8 cellular contexts compared by ENCODE assay signal in the genomic region with DNA sequence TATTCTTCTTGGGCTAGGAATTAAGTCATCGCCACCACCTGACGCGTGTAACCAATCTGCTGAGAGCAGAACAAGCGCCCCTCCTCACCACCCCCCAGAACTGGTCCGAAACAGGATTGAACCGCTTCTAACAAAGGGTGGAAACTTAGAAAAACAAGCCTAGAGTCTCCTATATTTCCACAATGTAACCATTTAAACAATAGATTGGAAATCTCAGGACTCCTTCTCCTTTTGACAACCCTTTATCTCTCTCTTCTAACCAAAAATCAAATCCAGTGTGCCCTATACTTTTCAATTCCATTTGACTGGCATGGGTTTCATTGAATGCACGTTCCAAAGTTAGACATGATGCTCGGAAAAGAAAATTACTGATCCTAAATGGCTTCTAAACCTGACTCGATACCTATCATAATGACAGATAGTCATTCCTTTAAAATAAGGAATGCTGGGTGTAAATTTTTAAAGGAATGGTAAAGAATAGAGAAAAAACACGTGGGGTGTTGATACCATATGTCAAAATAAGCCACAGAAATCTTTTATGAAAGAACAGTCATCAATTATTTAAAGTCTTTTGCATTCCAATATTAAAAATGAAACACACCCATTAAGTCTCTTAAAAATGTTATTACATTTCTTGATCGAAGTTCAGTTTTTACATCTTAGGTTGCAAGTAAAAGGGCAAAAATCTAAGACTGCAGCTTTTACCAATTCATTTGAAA. TPM values are rescaled to one million over a fixed set of nuclear protein-coding genes. Genes with fewer than 3 reads are reported as not detected.
DNase-seq lines count a peak whose midpoint lies in the region; ATAC-seq and TF ChIP-seq lines count a peak whose summit lies in the region.

No MANE protein-coding gene starts in this region.

- no peak overlapping the region; the same call in 1 of the 2 replicates for H2AFZ ChIP-seq in PC-9

- intact Hi-C loops in PC-9 (cut with micrococcal nuclease; ENCODE audit: unreplicated experiment), result no loop called here
- intact Hi-C loops in naive thymus-derived CD4-positive, alpha-beta T cell (cut with micrococcal nuclease), result loop anchor here (1.0 to 5.0 kb wide), 6 partner anchors 50 to 973 kb away; a partner anchor contains a TSS

- peak overlapping the region; percentile 91 for H3K4me2 ChIP-seq in PC-9

- peak overlapping the region; percentile 94 to 98 for H3K4me3 Mint-ChIP-seq in activated T-cell treated with anti-CD3 and anti-CD28 coated beads, Interleukin-2, amount 50 U/mL, for 72 hours
- H3K4me3 Mint-ChIP-seq in naive thymus-derived CD4-positive, alpha-beta T cell, result peak overlapping the region; percentile 93 to 100 (median 98)
- H3K4me3 Mint-ChIP-seq in stimulated activated memory B cell treated with anti-CD40 and anti-IgM and Interleukin-4, amounts not matched to agents 10 μg/mL and 1 μg/mL and 100 μg/mL, for 72 hours, result peak overlapping the region; percentile 96

- H3K27ac ChIP-seq in HUES64 (ENCODE audit: low read depth, low read length) (peak overlapping the region; percentile 92), PC-9 (peak overlapping the region; percentile 98)
- peak overlapping the region; percentile 97 for H3K27ac ChIP-seq in naive thymus-derived CD4-positive, alpha-beta T cell (ENCODE audit: low read depth, low read length)

- peak overlapping the region; percentile 96 for H3K27ac Mint-ChIP-seq in activated T-cell treated with anti-CD3 and anti-CD28 coated beads, Interleukin-2, amount 50 U/mL, for 72 hours
- peak overlapping the region; percentile 97 to 100 (median 98) for H3K27ac Mint-ChIP-seq in naive thymus-derived CD4-positive, alpha-beta T cell
- peak overlapping the region; percentile 97 for H3K27ac Mint-ChIP-seq in stimulated activated memory B cell treated with anti-CD40 and anti-IgM and Interleukin-4, amounts not matched to agents 10 μg/mL and 1 μg/mL and 100 μg/mL, for 72 hours

- H3K4me3 ChIP-seq in HUES64 (ENCODE audit: low read length) (peak overlapping the region; percentile 78), PC-9 (peak overlapping the region; percentile 98)
- peak overlapping the region; percentile 81 for H3K4me3 ChIP-seq in naive thymus-derived CD4-positive, alpha-beta T cell (ENCODE audit: low read length)

- H3K9me3 Mint-ChIP-seq in activated T-cell treated with anti-CD3 and anti-CD28 coated beads, Interleukin-2, amount 50 U/mL, for 72 hours, result no peaks in the 10 kb centered on the region
- H3K9me3 Mint-ChIP-seq in naive thymus-derived CD4-positive, alpha-beta T cell, result peaks cover 0 to 1% (median 0%) of the 10 kb centered on the region in 11 donors
- no peaks in the 10 kb centered on the region for H3K9me3 Mint-ChIP-seq in stimulated activated memory B cell treated with anti-CD40 and anti-IgM and Interleukin-4, amounts not matched to agents 10 μg/mL and 1 μg/mL and 100 μg/mL, for 72 hours

- H3K79me2 ChIP-seq in PC-9 (ENCODE audit: low read depth), result peaks cover 56% of the 10 kb centered on the region

- POLR2A ChIA-PET in PC-9 (lab: Charles Lee; ENCODE audit: unreplicated experiment), result interaction anchor here (0.6 kb wide), 1 partner anchor 53 kb away, joined by 3 read pairs; no protein-coding TSS in a partner anchor
- POLR2A ChIA-PET in naive thymus-derived CD4-positive, alpha-beta T cell (lab: Charles Lee), result interaction anchor here (0.6 to 4.9 kb wide), 21 partner anchors 10 to 972 kb away, joined by 3 to 148 read pairs (median 16); a partner anchor contains a TSS

- peak; percentile 82 for DNase-seq in A172 (ENCODE audit: low spot score)
- DNase-seq in PC-9, result peak; percentile 59 to 60
- peak; percentile 67 to 68 for DNase-seq in activated T-cell treated with anti-CD3 and anti-CD28 coated beads, Interleukin-2, amount 50 U/mL, for 72 hours
- DNase-seq in fibroblast of gingiva (ENCODE audit: low read depth), result peak; percentile 78
- peak; percentile 30 to 95 (median 87) for DNase-seq in naive thymus-derived CD4-positive, alpha-beta T cell

- H3K27me3 ChIP-seq in HUES64 (ENCODE audit: insufficient read depth, low read length), result no peaks in the 10 kb centered on the region
- H3K27me3 ChIP-seq in PC-9 (ENCODE audit: insufficient read depth, low read depth), result no peaks in the 10 kb centered on the region
- no peaks in the 10 kb centered on the region for H3K27me3 ChIP-seq in naive thymus-derived CD4-positive, alpha-beta T cell (ENCODE audit: control insufficient read depth in 2 of 2, insufficient read depth in 2 of 2, low read length in 2 of 2)

- no peaks in the 10 kb centered on the region for H3K9me3 ChIP-seq in HUES64 (ENCODE audit: insufficient read depth, low read depth, low read length)
- no peaks in the 10 kb centered on the region for H3K9me3 ChIP-seq in PC-9 (ENCODE audit: insufficient read depth, low read depth)
- no peaks in the 10 kb centered on the region for H3K9me3 ChIP-seq in naive thymus-derived CD4-positive, alpha-beta T cell (ENCODE audit: control insufficient read depth in 2 of 3, low read length in 3 of 3)

- no peaks in the 10 kb centered on the region for H4K20me1 ChIP-seq in PC-9 (ENCODE audit: insufficient read depth)

- peaks cover 57% of the 10 kb centered on the region for H3F3A ChIP-seq in PC-9 (ENCODE audit: insufficient read depth, low read depth)

- BruUV-seq in PC-9 (replicated peaks; lab: Mats Ljungman, UMichigan), result no TSS peak

- under 1% methylated on average over 10 of the region's 11 CpGs for WGBS in HUES64

- H3K36me3 Mint-ChIP-seq in activated T-cell treated with anti-CD3 and anti-CD28 coated beads, Interleukin-2, amount 50 U/mL, for 72 hours (ENCODE audit: insufficient read depth in 2 of 2), result peaks cover 4 to 8% of the 10 kb centered on the region in 2 donors
- peaks cover 0 to 30% (median 9%) of the 10 kb centered on the region in 5 donors for H3K36me3 Mint-ChIP-seq in naive thymus-derived CD4-positive, alpha-beta T cell
- peaks cover 4% of the 10 kb centered on the region for H3K36me3 Mint-ChIP-seq in stimulated activated memory B cell treated with anti-CD40 and anti-IgM and Interleukin-4, amounts not matched to agents 10 μg/mL and 1 μg/mL and 100 μg/mL, for 72 hours

- peaks cover 19% of the 10 kb centered on the region for H3K4me1 ChIP-seq in HUES64 (ENCODE audit: insufficient read depth, low read length)
- H3K4me1 ChIP-seq in PC-9 (replicated peaks; ENCODE audit: insufficient read depth), result peaks cover 20% of the 10 kb centered on the region
- H3K4me1 ChIP-seq in naive thymus-derived CD4-positive, alpha-beta T cell (ENCODE audit: control insufficient read depth in 2 of 2, insufficient read depth in 2 of 2, low read length in 2 of 2), result peaks cover 28 to 33% of the 10 kb centered on the region in 2 donors

- H3K36me3 ChIP-seq in HUES64 (ENCODE audit: insufficient read depth, low read length) (peaks cover 17% of the 10 kb centered on the region), PC-9 (ENCODE audit: low read depth) (peaks cover 15% of the 10 kb centered on the region)
- H3K36me3 ChIP-seq in naive thymus-derived CD4-positive, alpha-beta T cell (ENCODE audit: control insufficient read depth in 2 of 3, insufficient read depth in 3 of 3, low read length in 3 of 3), result peaks cover 0 to 9% (median 0%) of the 10 kb centered on the region in 3 experiments

- no peaks in the 10 kb centered on the region for H3K27me3 Mint-ChIP-seq in activated T-cell treated with anti-CD3 and anti-CD28 coated beads, Interleukin-2, amount 50 U/mL, for 72 hours (ENCODE audit: low read depth)
- no peaks in the 10 kb centered on the region for H3K27me3 Mint-ChIP-seq in naive thymus-derived CD4-positive, alpha-beta T cell
- no peaks in the 10 kb centered on the region for H3K27me3 Mint-ChIP-seq in stimulated activated memory B cell treated with anti-CD40 and anti-IgM and Interleukin-4, amounts not matched to agents 10 μg/mL and 1 μg/mL and 100 μg/mL, for 72 hours

- CTCF ChIA-PET in PC-9 (lab: Charles Lee), result interaction anchor here (0.7 kb wide), 1 partner anchor 450 kb away, joined by 3 read pairs; no protein-coding TSS in a partner anchor
- CTCF ChIA-PET in naive thymus-derived CD4-positive, alpha-beta T cell (lab: Charles Lee), result interaction anchor here (0.7 to 1.5 kb wide), 2 partner anchors 71 to 102 kb away, joined by 3 to 4 read pairs; no protein-coding TSS in a partner anchor

- peaks cover 34% of the 10 kb centered on the region for H3K4me1 Mint-ChIP-seq in activated T-cell treated with anti-CD3 and anti-CD28 coated beads, Interleukin-2, amount 50 U/mL, for 72 hours (ENCODE audit: low read depth)
- peaks cover 9 to 45% (median 37%) of the 10 kb centered on the region in 7 donors for H3K4me1 Mint-ChIP-seq in naive thymus-derived CD4-positive, alpha-beta T cell
- H3K4me1 Mint-ChIP-seq in stimulated activated memory B cell treated with anti-CD40 and anti-IgM and Interleukin-4, amounts not matched to agents 10 μg/mL and 1 μg/mL and 100 μg/mL, for 72 hours, result peaks cover 17% of the 10 kb centered on the region

- H3K9me2 ChIP-seq in PC-9 (ENCODE audit: insufficient read depth), result no peaks in the 10 kb centered on the region

- ATAC-seq in GM18519 (IDR thresholded peaks at IDR 0.05; ENCODE audit: low FRiP score, unreplicated experiment), result peak; percentile 10
- ATAC-seq in activated T-cell treated with anti-CD3 and anti-CD28 coated beads, Interleukin-2, amount 50 U/mL, for 72 hours (replicated peaks in 1 of 2), result no peak
- peak; percentile 36 for ATAC-seq in naive thymus-derived CD4-positive, alpha-beta T cell
- peak; percentile 28 for ATAC-seq in stimulated activated memory B cell treated with anti-CD40 and anti-IgM and Interleukin-4, amounts not matched to agents 10 μg/mL and 1 μg/mL and 100 μg/mL, for 72 hours

- peak overlapping the region; percentile 99 for H3K9ac ChIP-seq in HUES64 (ENCODE audit: low read depth, low read length)

- TF ChIP-seq CTCF in PC-9 (conservative IDR thresholded peaks at IDR 0.05), result no peak

RNA-seq across cellular contexts. Expression of a gene that starts 1.2 kb away (rescaled TPM):
- 17.6 and 19.0 TPM in 2 replicates for total RNA-seq in A172 (2014; rRNA removed; shearing (Covaris generic))
- 7.9 TPM for polyA plus RNA-seq in HUES64 (2013, experiment 1 of 2)
- 9.9 TPM for polyA plus RNA-seq in HUES64 (2013, experiment 2 of 2)
- total RNA-seq in PC-9 (2021), result 25.0 and 32.0 TPM in 2 replicates
- 10 to 100 TPM; 12.8 to 21.1 TPM for total RNA-seq in activated T-cell treated with anti-CD3 and anti-CD28 coated beads, Interleukin-2, amount 50 U/mL, for 72 hours
- 100 to 1,000 TPM in 4 of 5 experiments, 10 to 100 TPM in 1; 29.8 to 256 (median 172) TPM for total RNA-seq in naive thymus-derived CD4-positive, alpha-beta T cell
- polyA plus RNA-seq in naive thymus-derived CD4-positive, alpha-beta T cell, result 100 to 1,000 TPM in 1 of 2 donors, 10 to 100 TPM in 1; 60.5 to 130 TPM

Comparison
In these comparisons a context has a peak if more than half of its experiments do, and no peak if none do; other contexts are left out.
1. ATAC-seq: peak in GM18519 (single experiment), naive thymus-derived CD4-positive, alpha-beta T cell (single experiment) and stimulated activated memory B cell treated with anti-CD40 and anti-IgM and Interleukin-4, amounts not matched to agents 10 μg/mL and 1 μg/mL and 100 μg/mL, for 72 hours (single experiment); none in activated T-cell treated with anti-CD3 and anti-CD28 coated beads, Interleukin-2, amount 50 U/mL, for 72 hours (0 of 2).
2. Peak in every context shown above with its lines, with median percentiles within 50 percentile points of each other: DNase-seq, H3K27ac ChIP-seq, H3K4me3 ChIP-seq, H3K27ac Mint-ChIP-seq and H3K4me3 Mint-ChIP-seq.